23 cellular contexts compared by ENCODE assay signal in the genomic region with DNA sequence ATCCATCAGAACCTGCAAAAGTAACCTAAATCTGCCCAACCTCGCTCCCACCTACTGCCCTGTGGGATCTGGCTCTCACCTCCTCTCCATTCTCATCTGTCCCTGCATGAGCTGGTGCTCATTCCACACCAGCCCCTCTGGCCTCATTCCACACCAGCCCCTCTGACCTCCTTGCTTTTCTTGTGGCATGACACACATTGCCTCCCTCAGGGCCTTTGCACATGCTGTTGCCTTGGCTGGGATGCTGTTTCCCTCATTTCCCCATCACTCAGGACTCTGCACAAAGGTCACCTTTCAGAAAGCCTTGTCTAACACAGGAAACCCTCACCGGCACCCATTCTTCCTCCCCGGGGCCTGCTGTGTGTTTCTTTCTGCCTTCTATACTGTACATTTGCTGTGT.
A peak's percentile ranks its signal among the peaks of the same experiment; 100 is the strongest.
DNase-seq lines count a peak whose midpoint lies in the region; ATAC-seq, FAIRE-seq and TF ChIP-seq lines count a peak whose summit lies in the region.
"Had no signal": no experiment of that assay in that cellular context is flagged by ENCODE, and none has a peak within 500 bp of the region (broad histone marks: within the 10 kb centered on the region; RNA-seq: fewer than 3 reads in every experiment).

No MANE protein-coding gene starts in this region.

- no peak overlapping the region for H2BK12ac ChIP-seq in neuronal stem cell (ENCODE audit: low read length)

- no peaks in the 10 kb centered on the region for H3K36me3 ChIP-seq in HEK293 (ENCODE audit: control insufficient read depth in 2 of 2, insufficient read depth in 1 of 2, low read length in 2 of 2)
- H3K36me3 ChIP-seq in K562 (ENCODE audit: control insufficient read depth, insufficient read depth, low read length): no peaks in the 10 kb centered on the region
- H3K36me3 ChIP-seq in neuronal stem cell (replicated peaks in 1 of 2; ENCODE audit: control insufficient read depth in 2 of 2, insufficient read depth in 2 of 2, low read length in 2 of 2): peaks cover 0 to 59% of the 10 kb centered on the region in 2 donors
- H3K36me3 ChIP-seq: BE2C, BLaER1 had no signal

- no peaks in the 10 kb centered on the region for H3K4me1 Mint-ChIP-seq in stimulated activated effector memory CD8-positive, alpha-beta T cell treated with anti-CD3 and anti-CD28 coated beads, Interleukin-12 subunit alpha, Interleukin-12 subunit beta, amount 100 ng/mL, for 72 hours
- H3K4me1 Mint-ChIP-seq: CD4-positive, alpha-beta memory T cell; CD4-positive, CD25-positive, alpha-beta regulatory T cell; CD8-positive, alpha-beta memory T cell had no signal

- FAIRE-seq in K562 (lab: Jason Lieb, UNC): no peak
- FAIRE-seq: A204.1, G401.6, GM12891, GM19239 had no signal

- TF ChIP-seq EP300 in K562 (IDR thresholded peaks at IDR 0.05; ENCODE audit: low read length): no peak

- H3K4ac ChIP-seq in neuronal stem cell (ENCODE audit: low read length): no peak overlapping the region

- peak overlapping the region; percentile 49 for H2AK5ac ChIP-seq in neuronal stem cell (ENCODE audit: low read depth, low read length)

- no peaks in the 10 kb centered on the region for H3K4me1 ChIP-seq in HEK293 (ENCODE audit: control insufficient read depth, insufficient read depth, low read length)
- H3K4me1 ChIP-seq in K562 (replicated peaks in 1 of 2; ENCODE audit: control insufficient read depth in 2 of 2, insufficient read depth in 2 of 2, low read length in 2 of 2): peaks cover 11 to 12% of the 10 kb centered on the region in 2 experiments; a peak in 4 of 5 replicates
- peaks cover 0 to 5% of the 10 kb centered on the region in 2 donors for H3K4me1 ChIP-seq in neuronal stem cell (ENCODE audit: control insufficient read depth in 2 of 2, insufficient read depth in 1 of 2, low read depth in 1 of 2, low read length in 2 of 2)
- H3K4me1 ChIP-seq: BE2C, BLaER1 had no signal

- WGBS in K562 (ENCODE audit: insufficient coverage, low coverage, missing lambda C conversion rate): 90% methylated on average over 3 of the region's 3 CpGs
- WGBS in neuronal stem cell (ENCODE audit: extremely low coverage in 2 of 2, insufficient read length in 2 of 2, insufficient replicate concordance in 1 of 2), 2 donors: no CpG with 5 or more reads among the region's 3 CpGs

- no peak overlapping the region for H3K14ac ChIP-seq in neuronal stem cell (ENCODE audit: low read length)

- H3K9me3 ChIP-seq in HEK293 (ENCODE audit: control insufficient read depth, insufficient read depth, low read depth, low read length) (no peaks in the 10 kb centered on the region), K562 (replicated peaks; ENCODE audit: control insufficient read depth, insufficient read depth, low read depth, low read length) (no peaks in the 10 kb centered on the region), neuronal stem cell (replicated peaks in 1 of 2; ENCODE audit: control insufficient read depth in 2 of 2, insufficient read depth in 1 of 2, low read depth in 1 of 2, low read length in 2 of 2) (no peaks in the 10 kb centered on the region)
- H3K9me3 ChIP-seq: BE2C, BLaER1 had no signal

- H3K18ac ChIP-seq in neuronal stem cell (ENCODE audit: low read length): peak overlapping the region; percentile 68

- DNase-seq in K562 (ENCODE audit: extremely low read depth in 1 of 4, low spot score in 3 of 4) (no peak), neuronal stem cell (ENCODE audit: low spot score) (no peak), NCI-H2196 treated with DMSO at 0.1 percent for 48 hours (lab: John Stamatoyannopoulos, UW; ENCODE audit: unreplicated experiment) (no peak), GM19240 (ENCODE audit: insufficient read length, low spot score) (no peak), DMS 273 treated with DMSO at 0.1 percent for 48 hours (lab: John Stamatoyannopoulos, UW) (no peak)
- no peak for DNase-seq in stimulated activated effector memory CD8-positive, alpha-beta T cell treated with anti-CD3 and anti-CD28 coated beads, Interleukin-12 subunit alpha, Interleukin-12 subunit beta, amount 100 ng/mL, for 72 hours (ENCODE audit: low spot score in 2 of 2)
- DNase-seq: 8988T; ACHN; BE2C; C1 segment of cervical spinal cord; CD4-positive, alpha-beta memory T cell; CD4-positive, CD25-positive, alpha-beta regulatory T cell; CD8-positive, alpha-beta memory T cell; COR-L47; DMS79 treated with DMSO at 0.1 percent for 48 hours; GF-D8 had no signal

- no peak overlapping the region for H4K91ac ChIP-seq in neuronal stem cell (ENCODE audit: low read depth, low read length, poor library complexity)

- TF ChIP-seq CTCF in HEK293 (tag by site-specific recombination; IDR thresholded peaks at IDR 0.05) (no peak), K562 (IDR thresholded peaks at IDR 0.05 in 2 of 3, conservative IDR thresholded peaks at IDR 0.05 in 1 of 3; ENCODE audit: insufficient read depth in 2 of 3, low read depth in 1 of 3, low read length in 3 of 3) (no peak)

- H4K20me1 ChIP-seq in K562 (replicated peaks; ENCODE audit: control insufficient read depth, insufficient read depth, low read length): no peaks in the 10 kb centered on the region
- H4K20me1 ChIP-seq: BLaER1 had no signal

- no peaks in the 10 kb centered on the region for H3K79me2 ChIP-seq in K562 (ENCODE audit: control insufficient read depth, insufficient read depth, low read length)

- no peak overlapping the region for H2BK120ac ChIP-seq in neuronal stem cell (ENCODE audit: low read depth, low read length)

- H3K27me3 ChIP-seq in K562 (ENCODE audit: control insufficient read depth in 2 of 2, insufficient read depth in 2 of 2, low read length in 2 of 2) (no peaks in the 10 kb centered on the region), neuronal stem cell (ENCODE audit: control insufficient read depth in 3 of 3, insufficient read depth in 3 of 3, low read depth in 1 of 3, low read length in 3 of 3) (no peaks in the 10 kb centered on the region)
- H3K27me3 ChIP-seq: BE2C, BLaER1 had no signal

- intact Hi-C loops in K562 (cut with micrococcal nuclease): no loop called here

- no peak overlapping the region for H3K4me2 ChIP-seq in K562 (ENCODE audit: insufficient read depth, low read length)
- no peak overlapping the region for H3K4me2 ChIP-seq in neuronal stem cell (ENCODE audit: insufficient read depth, low read length, poor library complexity, severe bottlenecking)
- H3K4me2 ChIP-seq: BLaER1 had no signal

- no peak overlapping the region for H2BK15ac ChIP-seq in neuronal stem cell (ENCODE audit: low read length)

- no TSS peak for BruUV-seq in K562 (replicated peaks; lab: Mats Ljungman, UMichigan)

- ATAC-seq in K562: no peak
- ATAC-seq in stimulated activated effector memory CD8-positive, alpha-beta T cell treated with anti-CD3 and anti-CD28 coated beads, Interleukin-12 subunit alpha, Interleukin-12 subunit beta, amount 100 ng/mL, for 72 hours: peak; percentile 28

- POLR2A ChIA-PET in HEK293 (lab: Yijun Ruan, JAX): no interaction called here
- POLR2A ChIA-PET in K562 (lab: Yijun Ruan, JAX): no interaction called here

- no peak overlapping the region for H3K27ac Mint-ChIP-seq in stimulated activated effector memory CD8-positive, alpha-beta T cell treated with anti-CD3 and anti-CD28 coated beads, Interleukin-12 subunit alpha, Interleukin-12 subunit beta, amount 100 ng/mL, for 72 hours
- H3K27ac Mint-ChIP-seq: CD14-positive monocyte; CD4-positive, alpha-beta memory T cell; CD4-positive, CD25-positive, alpha-beta regulatory T cell had no signal

- H3K9ac ChIP-seq in K562 (ENCODE audit: insufficient read depth in 1 of 2, low read depth in 2 of 2, low read length in 2 of 2) (no peak overlapping the region), neuronal stem cell (ENCODE audit: low read depth, low read length, poor library complexity) (peak overlapping the region; percentile 2)
- H3K9ac ChIP-seq: BLaER1 had no signal

- no peaks in the 10 kb centered on the region for H3K36me3 Mint-ChIP-seq in stimulated activated effector memory CD8-positive, alpha-beta T cell treated with anti-CD3 and anti-CD28 coated beads, Interleukin-12 subunit alpha, Interleukin-12 subunit beta, amount 100 ng/mL, for 72 hours
- H3K36me3 Mint-ChIP-seq: CD14-positive monocyte; CD4-positive, alpha-beta memory T cell; CD4-positive, CD25-positive, alpha-beta regulatory T cell; CD8-positive, alpha-beta memory T cell had no signal

- no peak overlapping the region for H3K23ac ChIP-seq in neuronal stem cell (ENCODE audit: low read depth, low read length, poor library complexity)

- H3K4me3 ChIP-seq in HEK293 (ENCODE audit: low read depth, low read length) (no peak overlapping the region), K562 (no peak overlapping the region), neuronal stem cell (ENCODE audit: low read length in 2 of 2) (no peak overlapping the region)
- H3K4me3 ChIP-seq: BLaER1 had no signal

- H4K8ac ChIP-seq in neuronal stem cell (ENCODE audit: low read depth, low read length): no peak overlapping the region

- in situ Hi-C loops in K562 (cut with MboI): no loop called here

- no peak for TF ChIP-seq RAD21 in K562 (CRISPR knock-in tag; conservative IDR thresholded peaks at IDR 0.05 in 1 of 2, IDR thresholded peaks at IDR 0.05 in 1 of 2)

- no peak for TF ChIP-seq POLR2A in K562 (conservative IDR thresholded peaks at IDR 0.05)

- no peak overlapping the region for H2BK5ac ChIP-seq in neuronal stem cell (ENCODE audit: low read length)

- no peaks in the 10 kb centered on the region for H3K9me3 Mint-ChIP-seq in stimulated activated effector memory CD8-positive, alpha-beta T cell treated with anti-CD3 and anti-CD28 coated beads, Interleukin-12 subunit alpha, Interleukin-12 subunit beta, amount 100 ng/mL, for 72 hours

- H3K9me1 ChIP-seq in K562 (ENCODE audit: control insufficient read depth, insufficient read depth, low read length): no peaks in the 10 kb centered on the region

- CTCF ChIA-PET in HEK293 (lab: Yijun Ruan, JAX): no interaction called here
- CTCF ChIA-PET in K562 (lab: Yijun Ruan, JAX; ENCODE audit: low intra/inter-chr PET ratio): no interaction called here

- H2AFZ ChIP-seq in K562 (ENCODE audit: low read depth, low read length) (no peak overlapping the region), neuronal stem cell (ENCODE audit: low read length) (no peak overlapping the region)

- H3K27ac ChIP-seq in HEK293 (ENCODE audit: extremely low read depth, low read depth, low read length) (no peak overlapping the region), K562 (ENCODE audit: extremely low read depth, low read depth, low read length) (no peak overlapping the region), neuronal stem cell (replicated peaks; ENCODE audit: low read length) (no peak overlapping the region)
- H3K27ac ChIP-seq: BLaER1 had no signal

- no peak overlapping the region for H3K4me3 Mint-ChIP-seq in stimulated activated effector memory CD8-positive, alpha-beta T cell treated with anti-CD3 and anti-CD28 coated beads, Interleukin-12 subunit alpha, Interleukin-12 subunit beta, amount 100 ng/mL, for 72 hours
- H3K4me3 Mint-ChIP-seq: CD14-positive monocyte; CD4-positive, CD25-positive, alpha-beta regulatory T cell; CD8-positive, alpha-beta memory T cell had no signal

- H3K79me1 ChIP-seq in neuronal stem cell (ENCODE audit: low read depth, low read length): no peaks in the 10 kb centered on the region

TF ChIP-seq in HEK293, 187 proteins besides CTCF, POLR2A, EP300 and RAD21:
- no peak for TF ChIP-seq ZNF830 (tag by site-specific recombination; IDR thresholded peaks at IDR 0.05; ENCODE audit: low read depth)
- peak; percentile 68 for TF ChIP-seq ZNF623 (tag by site-specific recombination; IDR thresholded peaks at IDR 0.05)

TF ChIP-seq in K562, 482 proteins besides CTCF, POLR2A, EP300 and RAD21 (continues in another document):
- no peak for TF ChIP-seq RBM34 (IDR thresholded peaks at IDR 0.05; ENCODE audit: borderline replicate concordance, insufficient read depth, low read length)
